10 cellular contexts compared by ENCODE assay signal in genomic region chr17:40559016-40559853, GRCh38. TPM values are rescaled to one million over a fixed set of nuclear protein-coding genes. Genes with fewer than 3 reads are reported as not detected.
DNase-seq lines count a peak whose midpoint lies in the region; ATAC-seq and TF ChIP-seq lines count a peak whose summit lies in the region.
"Had no signal": no experiment of that assay in that cellular context is flagged by ENCODE, and none has a peak within 500 bp of the region (broad histone marks: within the 10 kb centered on the region; RNA-seq: fewer than 3 reads in every experiment).

No MANE protein-coding gene starts in this region.

- no peaks in the 10 kb centered on the region for H3K9me2 ChIP-seq in GM23248 (ENCODE audit: insufficient read depth)

- no peaks in the 10 kb centered on the region for H3K27me3 ChIP-seq in GM23248 (replicated peaks; ENCODE audit: insufficient read depth)
- peaks cover 0 to 6% (median 2%) of the 10 kb centered on the region in 3 donors for H3K27me3 ChIP-seq in skeletal muscle tissue (ENCODE audit: control insufficient read depth in 3 of 3, insufficient read depth in 3 of 3, low read length in 3 of 3)
- H3K27me3 ChIP-seq: pancreas had no signal

- H3K36me3 ChIP-seq in GM23248 (ENCODE audit: low read depth) = no peaks in the 10 kb centered on the region
- no peaks in the 10 kb centered on the region for H3K36me3 ChIP-seq in skeletal muscle tissue (ENCODE audit: control insufficient read depth in 3 of 3, insufficient read depth in 3 of 3, low read length in 3 of 3)
- H3K36me3 ChIP-seq: pancreas had no signal

- no peaks in the 10 kb centered on the region for H3K9me3 Mint-ChIP-seq in activated CD8-positive, alpha-beta memory T cell treated with anti-CD3 and anti-CD28 coated beads, Interleukin-2, amount 10 ng/mL, durations not matched to agents 7 days and 5 days (ENCODE audit: low read depth)

- no peak overlapping the region for H3K4me2 ChIP-seq in GM23248 (ENCODE audit: unreplicated experiment)

- H3K4me3 ChIP-seq in GM23248 (no peak overlapping the region), skeletal muscle tissue (ENCODE audit: low read length in 3 of 3) (no peak overlapping the region)
- H3K4me3 ChIP-seq: pancreas had no signal

- TF ChIP-seq POLR2A in GM18505 (IDR thresholded peaks at IDR 0.05; ENCODE audit: borderline replicate concordance, extremely low read depth, insufficient read depth, insufficient read length) = no peak

- H3K27ac Mint-ChIP-seq in activated CD8-positive, alpha-beta memory T cell treated with anti-CD3 and anti-CD28 coated beads, Interleukin-2, amount 10 ng/mL, durations not matched to agents 7 days and 5 days = peak overlapping the region; percentile 93

- H3K4me1 ChIP-seq in GM23248 (ENCODE audit: insufficient read depth) (peaks cover 26% of the 10 kb centered on the region), skeletal muscle tissue (ENCODE audit: control insufficient read depth in 3 of 3, insufficient read depth in 3 of 3, low read length in 3 of 3) (peaks cover 50 to 55% (median 51%) of the 10 kb centered on the region in 3 donors)

- peaks cover 5% of the 10 kb centered on the region for H3K27me3 Mint-ChIP-seq in activated CD8-positive, alpha-beta memory T cell treated with anti-CD3 and anti-CD28 coated beads, Interleukin-2, amount 10 ng/mL, durations not matched to agents 7 days and 5 days

- CTCF ChIA-PET in activated CD8-positive, alpha-beta memory T cell treated with anti-CD3 and anti-CD28 coated beads, Interleukin-2, amount 10 ng/mL, durations not matched to agents 7 days and 5 days (lab: Charles Lee) = interaction anchor here (0.7 to 14.0 kb wide), 44 partner anchors 11 to 322 kb away, joined by 3 to 447 read pairs (median 8); partner anchors contain the start of genes RARA, SMARCE1 and TOP2A

- H3K4me3 Mint-ChIP-seq in activated CD8-positive, alpha-beta memory T cell treated with anti-CD3 and anti-CD28 coated beads, Interleukin-2, amount 10 ng/mL, durations not matched to agents 7 days and 5 days = peak overlapping the region; percentile 77

- ATAC-seq in activated CD8-positive, alpha-beta memory T cell treated with anti-CD3 and anti-CD28 coated beads, Interleukin-2, amount 10 ng/mL, durations not matched to agents 7 days and 5 days = no peak
- no peak for ATAC-seq in GM18505 (IDR thresholded peaks at IDR 0.05; ENCODE audit: unreplicated experiment)
- no peak for ATAC-seq in HG02973 (IDR thresholded peaks at IDR 0.05; ENCODE audit: unreplicated experiment)

- H2AFZ ChIP-seq in GM23248 = no peak overlapping the region

- H3K9ac ChIP-seq in GM23248 (peak overlapping the region; percentile 66), skeletal muscle tissue (ENCODE audit: low read depth in 1 of 3, low read length in 3 of 3) (peak overlapping the region in 1 of 3 donors; percentile 36)

- H3K79me2 ChIP-seq in GM23248 (ENCODE audit: insufficient read depth) = peaks cover 16% of the 10 kb centered on the region; the same call in 1 of the 2 replicates

- H3K4me1 Mint-ChIP-seq in activated CD8-positive, alpha-beta memory T cell treated with anti-CD3 and anti-CD28 coated beads, Interleukin-2, amount 10 ng/mL, durations not matched to agents 7 days and 5 days = peaks cover 91% of the 10 kb centered on the region

- DNase-seq in GM23248 = peak; percentile 23
- DNase-seq in activated CD8-positive, alpha-beta memory T cell treated with anti-CD3 and anti-CD28 coated beads, Interleukin-2, amount 10 ng/mL, durations not matched to agents 7 days and 5 days = no peak
- DNase-seq in fibroblast of the conjunctiva (ENCODE audit: low read depth) = peak; percentile 84
- no peak for DNase-seq in stimulated activated CD4-positive, alpha-beta T cell treated with anti-CD3 and anti-CD28 coated beads, Interleukin-4, amount 100 ng/mL, for 24 hours
- no peak for DNase-seq in amniotic stem cell (lab: John Stamatoyannopoulos, UW)

- H3K9me3 ChIP-seq in GM23248 (ENCODE audit: low read depth) = no peaks in the 10 kb centered on the region
- no peaks in the 10 kb centered on the region for H3K9me3 ChIP-seq in skeletal muscle tissue (ENCODE audit: control insufficient read depth in 3 of 3, low read length in 3 of 3)
- H3K9me3 ChIP-seq: pancreas had no signal

- H3F3A ChIP-seq in GM23248 (ENCODE audit: insufficient read depth) = peaks cover 7% of the 10 kb centered on the region; the same call in 1 of the 2 replicates

- H3K27ac ChIP-seq in GM23248 = peak overlapping the region; percentile 68
- H3K27ac ChIP-seq in skeletal muscle tissue (ENCODE audit: low read depth, low read length) = peak overlapping the region; percentile 70

- in situ Hi-C loops in GM23248 (cut with MboI) = no loop called here

- peaks cover 56% of the 10 kb centered on the region for H3K36me3 Mint-ChIP-seq in activated CD8-positive, alpha-beta memory T cell treated with anti-CD3 and anti-CD28 coated beads, Interleukin-2, amount 10 ng/mL, durations not matched to agents 7 days and 5 days

- no peaks in the 10 kb centered on the region for H4K20me1 ChIP-seq in GM23248 (ENCODE audit: insufficient read depth)

- 61 to 65% methylated on average over 11 of the region's 11 CpGs for WGBS in GM23248 (ENCODE audit: low coverage in 1 of 2, low lambda C conversion rate in 2 of 2, missing lambda C conversion rate in 2 of 2), 2 experiments

RNA-seq across cellular contexts. Expression of gene CCR7, which starts 6.0 kb away (rescaled TPM):
- not detected in 2 replicates for total RNA-seq in GM23248 (2014; rRNA removed; shearing (Covaris generic))
- polyA plus RNA-seq in GM23248 (2016; fragmentation: Nextera tagmentation; extraction: Ambion mirVana) = 0.68 and 1.2 TPM in 2 replicates
- total RNA-seq in activated CD8-positive, alpha-beta memory T cell treated with anti-CD3 and anti-CD28 coated beads, Interleukin-2, amount 10 ng/mL, durations not matched to agents 7 days and 5 days = 10 to 100 TPM; 43.5 to 83.9 TPM
- total RNA-seq in skeletal muscle tissue = 1.0 TPM
- total RNA-seq: LHCN-M2 had no signal

RNA-seq across cellular contexts. Expression of gene TNS4, which starts 57.8 kb away (rescaled TPM):
- not detected in 2 replicates for total RNA-seq in GM23248 (2014; rRNA removed; shearing (Covaris generic))
- 0.20 and 0.44 TPM in 2 replicates for polyA plus RNA-seq in GM23248 (2016; fragmentation: Nextera tagmentation; extraction: Ambion mirVana)
- 1 to 10 TPM; 4.2 to 5.8 TPM for total RNA-seq in activated CD8-positive, alpha-beta memory T cell treated with anti-CD3 and anti-CD28 coated beads, Interleukin-2, amount 10 ng/mL, durations not matched to agents 7 days and 5 days
- total RNA-seq in skeletal muscle tissue = not detected
- total RNA-seq: LHCN-M2 had no signal
- polyA plus RNA-seq: pancreas had no signal

Comparison
In these comparisons a context has a peak if more than half of its experiments do, and no peak if none do; other contexts are left out.
1. DNase-seq: peak in GM23248 (single experiment) and fibroblast of the conjunctiva (single experiment); none in activated CD8-positive, alpha-beta memory T cell treated with anti-CD3 and anti-CD28 coated beads, Interleukin-2, amount 10 ng/mL, durations not matched to agents 7 days and 5 days (single experiment), stimulated activated CD4-positive, alpha-beta T cell treated with anti-CD3 and anti-CD28 coated beads, Interleukin-4, amount 100 ng/mL, for 24 hours (single experiment) and amniotic stem cell (single experiment).
2. RNA of gene CCR7, which starts 6.0 kb away (total RNA-seq): 43.5 to 83.9 TPM in activated CD8-positive, alpha-beta memory T cell treated with anti-CD3 and anti-CD28 coated beads, Interleukin-2, amount 10 ng/mL, durations not matched to agents 7 days and 5 days; 1.0 TPM in skeletal muscle tissue (single experiment) and not detected in GM23248; every median in the first group is over 10 times any median in the second.